ENCODE assay signal across 2 cellular contexts in the genomic region with DNA sequence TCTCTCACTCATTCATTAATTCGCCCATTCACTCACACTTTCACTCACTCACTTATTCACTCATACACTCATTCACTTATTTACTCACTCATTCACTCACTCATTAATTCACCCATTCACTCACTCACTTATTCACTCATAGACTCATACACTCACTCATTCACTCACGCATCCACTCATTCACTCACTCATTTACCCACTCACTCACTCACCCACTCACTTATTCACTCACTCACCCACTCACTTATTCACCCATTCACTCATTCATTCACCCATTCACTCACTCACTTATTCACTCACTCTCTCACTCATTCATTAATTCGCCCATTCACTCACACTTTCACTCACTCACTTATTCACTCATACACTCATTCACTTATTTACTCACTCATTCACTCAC. TPM values are rescaled to one million over a fixed set of nuclear protein-coding genes. Genes with fewer than 3 reads are reported as not detected.
"Had no signal": no experiment of that assay in that cellular context is flagged by ENCODE, and none has a peak within 500 bp of the region (broad histone marks: within the 10 kb centered on the region; RNA-seq: fewer than 3 reads in every experiment).

No MANE protein-coding gene starts in this region.

RNA-seq across cellular contexts. Expression of a gene that starts 3.1 kb away (rescaled TPM):
- total RNA-seq: G401, GM12878 had no signal
